24 cellular contexts compared by ENCODE assay signal in the genomic region with DNA sequence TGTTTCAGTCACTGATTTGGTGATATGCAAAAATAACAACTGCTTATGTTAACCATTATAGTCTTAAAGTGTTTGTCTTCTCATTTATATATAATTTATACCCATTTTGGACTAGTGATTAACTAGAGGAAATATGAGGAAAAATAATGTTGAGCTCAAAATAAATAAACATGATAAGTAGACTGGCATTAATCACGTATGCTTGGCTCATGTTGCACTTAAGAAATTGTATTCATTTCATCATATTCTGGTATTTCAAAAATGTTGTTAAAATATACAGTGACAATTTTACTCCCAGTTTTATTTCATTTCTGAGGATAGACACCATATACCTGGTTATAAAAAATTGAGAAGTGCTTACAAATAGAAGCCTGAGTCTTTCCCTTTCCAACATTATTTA. TPM values are rescaled to one million over a fixed set of nuclear protein-coding genes. Genes with fewer than 3 reads are reported as not detected.
"Had no signal": no experiment of that assay in that cellular context is flagged by ENCODE, and none has a peak within 500 bp of the region (broad histone marks: within the 10 kb centered on the region; RNA-seq: fewer than 3 reads in every experiment).

No MANE protein-coding gene starts in this region.

- DNase-seq: activated CD4-positive, alpha-beta T cell treated with anti-CD3 and anti-CD28 coated beads, Interleukin-2, amount 50 U/mL, for 1 hour; activated CD4-positive, CD25-positive, alpha-beta regulatory T cell treated with anti-CD3 and anti-CD28 coated beads, Interleukin-2, amount 50 U/mL, for 72 hours; activated CD8-positive, alpha-beta memory T cell treated with anti-CD3 and anti-CD28 coated beads, Interleukin-2, amount 50 U/mL, for 4 hours; activated naive CD4-positive, alpha-beta T cell treated with anti-CD3 and anti-CD28 coated beads for 36 hours; activated T-cell treated with anti-CD3 and anti-CD28 coated beads, Interleukin-2, amount 50 U/mL, for 4 hours; aorta; brain microvascular endothelial cell; effector CD8-positive, alpha-beta T cell; esophagus squamous epithelium; hypothalamus; left ventricle myocardium inferior; right cardiac atrium; small intestine; stimulated activated CD4-positive, alpha-beta T cell treated with anti-CD3 and anti-CD28 coated beads, Interleukin-4, amount 100 ng/mL, for 1 hour; stimulated activated naive CD8-positive, alpha-beta T cell treated with anti-CD3 and anti-CD28 coated beads, Interleukin-15, amount 100 ng/mL, for 72 hours; T-helper 2 cell; transverse colon; uterus had no signal

- ATAC-seq: activated T-cell treated with anti-CD3 and anti-CD28 coated beads, Interleukin-2, amount 50 U/mL, for 4 hours; right cardiac atrium; stimulated activated naive CD8-positive, alpha-beta T cell treated with anti-CD3 and anti-CD28 coated beads, Interleukin-15, amount 100 ng/mL, for 72 hours had no signal

- H3K4me3 ChIP-seq: esophagus squamous epithelium, left ventricle myocardium inferior, prostate gland, suprapubic skin, transverse colon, uterus had no signal

- H3K4me1 ChIP-seq: esophagus squamous epithelium, left ventricle myocardium inferior, prostate gland, transverse colon, uterus had no signal

- H3K9me3 ChIP-seq: esophagus squamous epithelium, prostate gland, suprapubic skin, transverse colon, uterus had no signal

- H3K36me3 ChIP-seq: brain microvascular endothelial cell, esophagus squamous epithelium, left ventricle myocardium inferior, prostate gland, suprapubic skin, transverse colon, uterus had no signal

- H3K27me3 ChIP-seq: brain microvascular endothelial cell, esophagus squamous epithelium, suprapubic skin, transverse colon, uterus had no signal

RNA-seq across cellular contexts. Expression of gene OR10D3, which starts 3.8 kb away (rescaled TPM):
- total RNA-seq: activated naive CD4-positive, alpha-beta T cell treated with anti-CD3 and anti-CD28 coated beads for 36 hours; activated T-cell treated with anti-CD3 and anti-CD28 coated beads, Interleukin-2, amount 50 U/mL, for 4 hours; aorta; esophagus squamous epithelium; frontal cortex; kidney epithelial cell; left ventricle myocardium inferior; neural crest cell; osteoblast; prostate gland; right cardiac atrium; suprapubic skin; transverse colon; uterus had no signal
